In the genomic region with DNA sequence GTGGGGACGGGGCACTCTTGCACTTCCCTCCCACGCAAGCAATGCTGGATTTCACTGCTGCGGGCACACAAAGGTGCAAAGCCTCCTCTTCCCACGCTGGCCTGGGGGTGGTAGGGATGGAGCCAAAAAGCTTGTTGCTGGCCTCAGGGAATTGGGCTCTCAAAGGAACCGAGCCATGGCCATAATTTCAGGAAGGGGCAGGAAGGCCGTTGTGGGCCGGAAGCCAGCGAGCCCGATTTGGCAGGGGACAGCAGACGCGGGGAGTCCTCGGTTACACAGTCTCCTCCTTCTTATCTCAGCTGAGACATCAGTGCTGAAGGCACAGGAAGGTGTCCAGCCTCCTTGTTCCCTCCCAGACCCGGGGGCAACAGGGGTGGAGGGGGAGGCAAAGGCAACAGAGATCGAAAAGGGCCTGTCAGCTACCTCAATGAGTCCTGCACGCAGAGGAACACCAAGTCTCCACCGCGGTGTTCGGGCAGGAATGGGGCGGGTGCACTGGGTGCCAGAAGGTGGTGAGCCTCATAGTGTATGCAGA, we compare ENCODE assay signal across 9 cellular contexts. TPM values are rescaled to one million over a fixed set of nuclear protein-coding genes. Genes with fewer than 3 reads are reported as not detected.
DNase-seq lines count a peak whose midpoint lies in the region; ATAC-seq lines count a peak whose summit lies in the region.
"Had no signal": no experiment of that assay in that cellular context is flagged by ENCODE, and none has a peak within 500 bp of the region (broad histone marks: within the 10 kb centered on the region; RNA-seq: fewer than 3 reads in every experiment).

No MANE protein-coding gene starts in this region.

- peak overlapping the region in 1 of 6 donors; percentile 52 for H3K27ac Mint-ChIP-seq in naive B cell

- peaks cover 14 to 25% (median 16%) of the 10 kb centered on the region in 3 donors for H3K4me1 Mint-ChIP-seq in naive B cell

- H3K36me3 Mint-ChIP-seq in naive B cell = no peaks in the 10 kb centered on the region

- peaks cover 0 to 16% (median 6%) of the 10 kb centered on the region in 7 donors for H3K9me3 Mint-ChIP-seq in naive B cell

- ATAC-seq in naive B cell (ENCODE audit: low read depth in 2 of 2) (no peak), HG02870 (IDR thresholded peaks at IDR 0.05; ENCODE audit: unreplicated experiment) (no peak), HG02642 (IDR thresholded peaks at IDR 0.05; ENCODE audit: poor library complexity, unreplicated experiment) (no peak)

- peaks cover 0 to 12% (median 8%) of the 10 kb centered on the region in 3 donors for H3K27me3 Mint-ChIP-seq in naive B cell

- DNase-seq in stimulated activated CD4-positive, alpha-beta T cell treated with anti-CD3 and anti-CD28 coated beads, Interleukin-12 subunit alpha, Interleukin-12 subunit beta, amount 100 ng/mL, for 4 hours = peak; percentile 1
- DNase-seq in stimulated activated CD4-positive, alpha-beta T cell treated with anti-CD3 and anti-CD28 coated beads, Interleukin-2, amount 100 ng/mL, for 48 hours = no peak
- DNase-seq in effector CD8-positive, alpha-beta T cell (lab: John Stamatoyannopoulos, UW) = peak; percentile 12
- DNase-seq in naive B cell (peak; percentile 2), T-helper 9 cell (no peak), NCI-H1694 (lab: John Stamatoyannopoulos, UW) (no peak)
- DNase-seq: NCI-H226 had no signal

- peak overlapping the region in 7 of 8 donors; percentile 70 to 94 (median 87) for H3K4me3 Mint-ChIP-seq in naive B cell

RNA-seq across cellular contexts. Expression of a gene that starts 59.5 kb away (rescaled TPM):
- polyA plus RNA-seq in naive B cell (ENCODE audit: low read depth in 6 of 6) = 10 to 100 TPM in 1 of 6 donors, 1 to 10 TPM in 5; 5.8 to 11.0 (median 6.9) TPM

Comparison
In these comparisons a context has a peak if more than half of its experiments do, and no peak if none do; other contexts are left out.
1. DNase-seq: peak in stimulated activated CD4-positive, alpha-beta T cell treated with anti-CD3 and anti-CD28 coated beads, Interleukin-12 subunit alpha, Interleukin-12 subunit beta, amount 100 ng/mL, for 4 hours (single experiment), effector CD8-positive, alpha-beta T cell (single experiment) and naive B cell (single experiment); none in stimulated activated CD4-positive, alpha-beta T cell treated with anti-CD3 and anti-CD28 coated beads, Interleukin-2, amount 100 ng/mL, for 48 hours (0 of 2), T-helper 9 cell (single experiment) and NCI-H1694 (single experiment).